Comparison of ENCODE assay signal across 34 cellular contexts in the genomic region with DNA sequence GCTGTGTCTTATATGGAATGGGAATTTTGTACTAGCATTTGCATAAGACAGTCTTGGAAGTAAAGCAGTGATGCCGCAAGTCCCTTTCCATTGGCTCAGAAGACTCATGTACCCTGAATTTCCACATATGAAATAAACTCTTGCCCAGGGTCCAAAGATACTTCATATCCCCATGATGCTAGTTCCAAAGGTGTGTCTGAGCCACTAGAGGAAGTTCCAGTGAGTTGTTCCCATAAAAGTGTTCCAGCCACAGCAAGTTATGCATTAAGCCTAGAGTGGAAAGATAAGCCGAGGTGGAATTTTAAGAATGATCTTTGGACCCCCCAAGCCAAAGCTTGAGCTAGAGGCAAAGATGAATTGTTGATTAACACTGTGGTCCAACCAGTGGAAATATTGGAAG.
"Had no signal": no experiment of that assay in that cellular context is flagged by ENCODE, and none has a peak within 500 bp of the region (broad histone marks: within the 10 kb centered on the region; RNA-seq: fewer than 3 reads in every experiment).

No MANE protein-coding gene starts in this region.

- H3K27ac ChIP-seq: adrenal gland, body of pancreas, brain microvascular endothelial cell, breast epithelium, VCaP had no signal

- H3K9me3 ChIP-seq: adrenal gland had no signal

- H3K36me3 ChIP-seq: adrenal gland, brain microvascular endothelial cell, breast epithelium had no signal

- DNase-seq: activated B cell treated with CpG ODN at 0.5 μM for 24 hours; activated CD4-positive, alpha-beta memory T cell treated with anti-CD3 and anti-CD28 coated beads for 36 hours; activated CD4-positive, alpha-beta T cell treated with anti-CD3 and anti-CD28 coated beads for 4 hours; activated CD4-positive, alpha-beta T cell treated with anti-CD3 and anti-CD28 coated beads, Interleukin-2, amount 10 ng/mL, durations not matched to agents 24 days and 14 days; activated CD4-positive, alpha-beta T cell treated with anti-CD3 and anti-CD28 coated beads, Interleukin-2, amount 50 U/mL, for 1 hour; activated CD4-positive, alpha-beta T cell treated with anti-CD3 and anti-CD28 coated beads, Interleukin-2, amount 50 U/mL, for 4 hours; activated CD4-positive, CD25-positive, alpha-beta regulatory T cell treated with anti-CD3 and anti-CD28 coated beads, Interleukin-2, amount 50 U/mL, for 72 hours; activated CD8-positive, alpha-beta memory T cell treated with anti-CD3 and anti-CD28 coated beads, Interleukin-2, amount 50 U/mL, for 4 hours; activated CD8-positive, alpha-beta T cell treated with anti-CD3 and anti-CD28 coated beads for 36 hours; activated effector memory CD4-positive, alpha-beta T cell treated with anti-CD3 and anti-CD28 coated beads, Interleukin-2, amount 50 U/mL, for 16 hours; activated gamma-delta T cell treated with Interleukin-2 at 50 U/mL for 16 hours; activated naive CD4-positive, alpha-beta T cell; activated naive CD4-positive, alpha-beta T cell treated with anti-CD3 and anti-CD28 coated beads for 36 hours; activated naive CD4-positive, alpha-beta T cell treated with anti-CD3 and anti-CD28 coated beads, Interleukin-2, amount 50 U/mL, for 16 hours; activated naive CD8-positive, alpha-beta T cell treated with anti-CD3 and anti-CD28 coated beads for 36 hours; activated T-cell treated with anti-CD3 and anti-CD28 coated beads for 4 hours; activated T-cell treated with anti-CD3 and anti-CD28 coated beads, Interleukin-2, amount 50 U/mL, for 1 hour; activated T-cell treated with anti-CD3 and anti-CD28 coated beads, Interleukin-2, amount 50 U/mL, for 4 hours; activated T-cell treated with anti-CD3 and anti-CD28 coated beads, Interleukin-2, amount 50 U/mL, for 72 hours; adrenal gland; amniotic stem cell; aorta; body of pancreas; brain microvascular endothelial cell; SW 1271; T-helper 1 cell; T-helper 2 cell; T-helper 9 cell had no signal

- FAIRE-seq: astrocyte, TTC549 had no signal

- H3K4me3 ChIP-seq: adrenal gland, body of pancreas, breast epithelium had no signal

- H3K4me1 ChIP-seq: adrenal gland, body of pancreas, breast epithelium had no signal

- ATAC-seq: activated CD8-positive, alpha-beta T cell treated with anti-CD3 and anti-CD28 coated beads for 36 hours; activated naive CD4-positive, alpha-beta T cell treated with anti-CD3 and anti-CD28 coated beads, Interleukin-2, amount 50 U/mL, for 72 hours; activated T-cell treated with anti-CD3 and anti-CD28 coated beads, Interleukin-2, amount 50 U/mL, for 4 hours; activated T-cell treated with anti-CD3 and anti-CD28 coated beads, Interleukin-2, amount 50 U/mL, for 72 hours; activated T-helper 17 cell treated with anti-CD3 and anti-CD28 coated beads, Interleukin-2, amount 50 U/mL, for 72 hours; body of pancreas had no signal

- H3K27me3 ChIP-seq: adrenal gland, body of pancreas, brain microvascular endothelial cell, breast epithelium had no signal
